ENCODE assay signal across 24 cellular contexts in genomic region chr20:35942243-35942642, GRCh38. TPM values are rescaled to one million over a fixed set of nuclear protein-coding genes. Genes with fewer than 3 reads are reported as not detected.
A peak's percentile ranks its signal among the peaks of the same experiment; 100 is the strongest.
DNase-seq lines count a peak whose midpoint lies in the region; ATAC-seq and TF ChIP-seq lines count a peak whose summit lies in the region.
"Had no signal": no experiment of that assay in that cellular context is flagged by ENCODE, and none has a peak within 500 bp of the region (broad histone marks: within the 10 kb centered on the region; RNA-seq: fewer than 3 reads in every experiment).

No MANE protein-coding gene starts in this region.

- no peak overlapping the region for H3K4me2 ChIP-seq in PC-3 (ENCODE audit: low read length)
- H3K4me2 ChIP-seq: PC-9 had no signal

- no peaks in the 10 kb centered on the region for H3K9me2 ChIP-seq in PC-3 (replicated peaks; ENCODE audit: low read length)

- no peaks in the 10 kb centered on the region for H3K79me2 ChIP-seq in PC-3 (ENCODE audit: low read length)

- DNase-seq in stimulated activated naive CD8-positive, alpha-beta T cell treated with anti-CD3 and anti-CD28 coated beads, Interleukin-15, amount 100 ng/mL, for 72 hours = no peak
- no peak for DNase-seq in stimulated activated naive CD8-positive, alpha-beta T cell treated with anti-CD3 and anti-CD28 coated beads, Interleukin-15, Interleukin-2, amounts not matched to agents 100 U/mL and 50 U/mL, for 24 hours
- no peak for DNase-seq in PC-3
- no peak for DNase-seq in endodermal cell
- DNase-seq in GDM1 (lab: John Stamatoyannopoulos, UW) = no peak
- DNase-seq in iPS-NIHi7 (ENCODE audit: extremely low spot score) = no peak
- DNase-seq: activated CD4-positive, alpha-beta T cell treated with anti-CD3 and anti-CD28 coated beads for 36 hours; CD8-positive, alpha-beta memory T cell; EL; kidney glomerular epithelial cell; NCI-H1092 treated with DMSO at 0.1 percent for 48 hours; NCI-H2081 treated with DMSO at 0.1 percent for 48 hours; NCI-H748 treated with DMSO at 0.1 percent for 48 hours; stimulated activated CD4-positive, alpha-beta T cell treated with anti-CD3 and anti-CD28 coated beads, Interleukin-15, amount 100 ng/mL, for 24 hours; stimulated activated naive CD4-positive, alpha-beta T cell had no signal

- H3K4me1 Mint-ChIP-seq in stimulated activated naive CD8-positive, alpha-beta T cell treated with anti-CD3 and anti-CD28 coated beads, Interleukin-15, amount 100 ng/mL, for 72 hours = no peaks in the 10 kb centered on the region
- peaks cover 11% of the 10 kb centered on the region for H3K4me1 Mint-ChIP-seq in endodermal cell

- no peak overlapping the region for H3K4me3 Mint-ChIP-seq in stimulated activated naive CD8-positive, alpha-beta T cell treated with anti-CD3 and anti-CD28 coated beads, Interleukin-15, amount 100 ng/mL, for 72 hours
- no peak overlapping the region for H3K4me3 Mint-ChIP-seq in endodermal cell
- H3K4me3 Mint-ChIP-seq: activated CD4-positive, alpha-beta T cell treated with anti-CD3 and anti-CD28 coated beads for 36 hours; CD8-positive, alpha-beta memory T cell; neural crest cell had no signal

- H3K9me3 ChIP-seq in PC-3 (ENCODE audit: low read length) = no peaks in the 10 kb centered on the region
- peaks cover 5% of the 10 kb centered on the region for H3K9me3 ChIP-seq in endodermal cell (ENCODE audit: control insufficient read depth, low read length)
- H3K9me3 ChIP-seq: ascending aorta, SJSA1, tibial nerve had no signal

- H3K4me3 ChIP-seq in PC-3 (ENCODE audit: low read length) (no peak overlapping the region), endodermal cell (ENCODE audit: low read length) (no peak overlapping the region)
- H3K4me3 ChIP-seq: ascending aorta, K562, PC-9, SJSA1, tibial nerve had no signal

- intact Hi-C loops in PC-3 (cut with micrococcal nuclease) = no loop called here

- H4K20me1 ChIP-seq in PC-3 (ENCODE audit: low read length) = no peaks in the 10 kb centered on the region

- H3K27me3 ChIP-seq in PC-3 (ENCODE audit: low read length) (no peaks in the 10 kb centered on the region), endodermal cell (ENCODE audit: control insufficient read depth, insufficient read depth, low read length, poor library complexity, severe bottlenecking) (no peaks in the 10 kb centered on the region)
- H3K27me3 ChIP-seq: ascending aorta, SJSA1, tibial nerve had no signal

- CTCF ChIA-PET in PC-3 (lab: Charles Lee) = interaction anchor here (0.7 kb wide), 1 partner anchor 51 kb away, joined by 4 read pairs; no protein-coding TSS in a partner anchor

- peaks cover 53% of the 10 kb centered on the region for H3K36me3 Mint-ChIP-seq in endodermal cell (ENCODE audit: low read depth)

- H2AFZ ChIP-seq in PC-3 (ENCODE audit: low read length) = no peak overlapping the region
- H2AFZ ChIP-seq: PC-9 had no signal

- H3K36me3 ChIP-seq in PC-3 (ENCODE audit: low read depth, low read length) (peaks cover 2% of the 10 kb centered on the region; the same call in 1 of the 2 replicates), endodermal cell (ENCODE audit: control insufficient read depth, insufficient read depth, low read length) (peaks cover 56% of the 10 kb centered on the region)

- 70 to 80% methylated on average over 1 to 2 of the region's 2 CpGs for WGBS in endodermal cell (ENCODE audit: insufficient coverage in 1 of 2, insufficient read length in 1 of 2), 2 experiments

- H3K27ac ChIP-seq in PC-3 (ENCODE audit: low read length) (no peak overlapping the region), endodermal cell (ENCODE audit: low read depth, low read length) (no peak overlapping the region)
- H3K27ac ChIP-seq: ascending aorta, PC-9, SJSA1, tibial nerve had no signal

- no peaks in the 10 kb centered on the region for H3K27me3 Mint-ChIP-seq in stimulated activated naive CD8-positive, alpha-beta T cell treated with anti-CD3 and anti-CD28 coated beads, Interleukin-15, amount 100 ng/mL, for 72 hours
- H3K27me3 Mint-ChIP-seq in endodermal cell (ENCODE audit: insufficient read depth) = no peaks in the 10 kb centered on the region
- H3K27me3 Mint-ChIP-seq: activated CD4-positive, alpha-beta T cell treated with anti-CD3 and anti-CD28 coated beads for 36 hours; CD8-positive, alpha-beta memory T cell had no signal

- H3K9ac ChIP-seq in PC-3 (ENCODE audit: low read length) = no peak overlapping the region
- no peak overlapping the region for H3K9ac ChIP-seq in endodermal cell (ENCODE audit: extremely low read depth, low read length, poor library complexity, severe bottlenecking)

- H3F3A ChIP-seq in PC-3 (ENCODE audit: low read length, unreplicated experiment) = no peaks in the 10 kb centered on the region

- no peak for ATAC-seq in stimulated activated naive CD8-positive, alpha-beta T cell treated with anti-CD3 and anti-CD28 coated beads, Interleukin-15, amount 100 ng/mL, for 72 hours
- ATAC-seq in stimulated activated naive CD8-positive, alpha-beta T cell treated with anti-CD3 and anti-CD28 coated beads, Interleukin-15, Interleukin-2, amounts not matched to agents 100 U/mL and 50 U/mL, for 24 hours = no peak
- no peak for ATAC-seq in PC-3
- ATAC-seq in HG03565 (IDR thresholded peaks at IDR 0.05; ENCODE audit: unreplicated experiment) = no peak
- no peak for ATAC-seq in GM21737 (IDR thresholded peaks at IDR 0.05; ENCODE audit: unreplicated experiment)
- ATAC-seq: activated CD4-positive, alpha-beta T cell treated with anti-CD3 and anti-CD28 coated beads for 36 hours; HCT116; K562 had no signal

- H3K4me1 ChIP-seq in PC-3 (ENCODE audit: insufficient read depth, low read length) (no peaks in the 10 kb centered on the region), endodermal cell (ENCODE audit: control insufficient read depth, insufficient read depth, low read length) (peaks cover 2% of the 10 kb centered on the region)
- H3K4me1 ChIP-seq: ascending aorta, SJSA1, tibial nerve had no signal

- no peaks in the 10 kb centered on the region for H3K9me3 Mint-ChIP-seq in stimulated activated naive CD8-positive, alpha-beta T cell treated with anti-CD3 and anti-CD28 coated beads, Interleukin-15, amount 100 ng/mL, for 72 hours
- no peaks in the 10 kb centered on the region for H3K9me3 Mint-ChIP-seq in endodermal cell
- H3K9me3 Mint-ChIP-seq: CD8-positive, alpha-beta memory T cell; neural crest cell had no signal

- TF ChIP-seq CTCF in PC-3 (conservative IDR thresholded peaks at IDR 0.05; ENCODE audit: low read depth, low read length) = no peak
- TF ChIP-seq CTCF in endodermal cell (conservative IDR thresholded peaks at IDR 0.05) = no peak

- TSS peak; percentile 12 for BruUV-seq in PC-3 (replicated peaks; lab: Mats Ljungman, UMichigan)

- POLR2A ChIA-PET in PC-3 (lab: Charles Lee; ENCODE audit: unreplicated experiment) = interaction anchor here (0.6 kb wide), 1 partner anchor 41 kb away, joined by 3 read pairs; no protein-coding TSS in a partner anchor

- H3K27ac Mint-ChIP-seq in stimulated activated naive CD8-positive, alpha-beta T cell treated with anti-CD3 and anti-CD28 coated beads, Interleukin-15, amount 100 ng/mL, for 72 hours = peak overlapping the region; percentile 27 to 81
- H3K27ac Mint-ChIP-seq in endodermal cell = peak overlapping the region; percentile 86
- H3K27ac Mint-ChIP-seq: activated CD4-positive, alpha-beta T cell treated with anti-CD3 and anti-CD28 coated beads for 36 hours had no signal

RNA-seq across cellular contexts. Expression of gene SCAND1, which starts 12.1 kb away (rescaled TPM):
- total RNA-seq in PC-3 (2014; rRNA removed) = 90.9 and 101 TPM in 2 replicates
- 10 to 100 TPM; 56.3 to 59.5 TPM for total RNA-seq in endodermal cell
- polyA plus RNA-seq in endodermal cell (2013, experiment 1 of 2) = 61.7 TPM
- 57.4 TPM for polyA plus RNA-seq in endodermal cell (2013, experiment 2 of 2)

RNA-seq across cellular contexts. Expression of gene CNBD2, which starts 26.1 kb away (rescaled TPM):
- total RNA-seq in PC-3 (2014; rRNA removed) (6.6 and 6.7 TPM in 2 replicates), endodermal cell (1 to 10 TPM; 1.3 to 1.9 TPM)
- 2.4 TPM for polyA plus RNA-seq in endodermal cell (2013, experiment 1 of 2)
- 4.2 TPM for polyA plus RNA-seq in endodermal cell (2013, experiment 2 of 2)
- total RNA-seq: ascending aorta had no signal
